1 cellular context compared by ENCODE assay signal in genomic region chr22:21837184-21837979, GRCh38.
TF ChIP-seq lines count a peak whose summit lies in the region.

No MANE protein-coding gene starts in this region.

TF ChIP-seq in HEK293, 187 proteins besides CTCF, POLR2A, EP300 and RAD21 (continued from another document):
- TF ChIP-seq TSHZ1 (tag by site-specific recombination; IDR thresholded peaks at IDR 0.05; ENCODE audit: borderline replicate concordance) (no peak), PRDM6 (tag by site-specific recombination; IDR thresholded peaks at IDR 0.05) (peak; percentile 34; the same call in 1 of the 2 replicates), ZNF169 (tag by site-specific recombination; IDR thresholded peaks at IDR 0.05) (no peak), ZNF530 (tag by site-specific recombination; IDR thresholded peaks at IDR 0.05; ENCODE audit: low read depth) (no peak), ZNF837 (tag by site-specific recombination; IDR thresholded peaks at IDR 0.05) (no peak), PRDM4 (tag by site-specific recombination; IDR thresholded peaks at IDR 0.05) (no peak), ZNF623 (tag by site-specific recombination; IDR thresholded peaks at IDR 0.05) (no peak), KLF16 (tag by site-specific recombination; IDR thresholded peaks at IDR 0.05) (no peak), ZBTB21 (tag by site-specific recombination; IDR thresholded peaks at IDR 0.05) (0 out of 2 replicates have a peak, but pooled peaks have one; percentile 41), ZBTB26 (tag by site-specific recombination; optimal IDR thresholded peaks at IDR 0.05) (no peak), ZNF280D (tag by site-specific recombination; IDR thresholded peaks at IDR 0.05) (no peak), ZBTB48 (tag by site-specific recombination; IDR thresholded peaks at IDR 0.05) (peak; percentile 92; the same call in 1 of the 2 replicates), GLI2 (tag by site-specific recombination; IDR thresholded peaks at IDR 0.05; ENCODE audit: borderline replicate concordance, low read depth) (no peak), GLIS2 (tag by site-specific recombination; IDR thresholded peaks at IDR 0.05) (no peak), ZNF280C (tag by site-specific recombination; IDR thresholded peaks at IDR 0.05) (no peak), ZNF423 (tag by site-specific recombination; IDR thresholded peaks at IDR 0.05) (no peak), ZEB2 (tag by site-specific recombination; IDR thresholded peaks at IDR 0.05) (peak; percentile 86), ZNF214 (tag by site-specific recombination; IDR thresholded peaks at IDR 0.05; ENCODE audit: borderline replicate concordance) (no peak), HOXC10 (CRISPR knock-in tag; IDR thresholded peaks at IDR 0.05) (no peak), MYNN (tag by site-specific recombination; IDR thresholded peaks at IDR 0.05; ENCODE audit: borderline replicate concordance) (0 out of 2 replicates have a peak, but pooled peaks have one; percentile 59), ZNF76 (tag by site-specific recombination; IDR thresholded peaks at IDR 0.05; ENCODE audit: borderline replicate concordance, low read depth) (no peak), ZFP37 (tag by site-specific recombination; IDR thresholded peaks at IDR 0.05) (no peak), ZNF701 (tag by site-specific recombination; IDR thresholded peaks at IDR 0.05) (no peak), ZNF433 (tag by site-specific recombination; IDR thresholded peaks at IDR 0.05; ENCODE audit: low read depth) (no peak)
